In the genomic region with DNA sequence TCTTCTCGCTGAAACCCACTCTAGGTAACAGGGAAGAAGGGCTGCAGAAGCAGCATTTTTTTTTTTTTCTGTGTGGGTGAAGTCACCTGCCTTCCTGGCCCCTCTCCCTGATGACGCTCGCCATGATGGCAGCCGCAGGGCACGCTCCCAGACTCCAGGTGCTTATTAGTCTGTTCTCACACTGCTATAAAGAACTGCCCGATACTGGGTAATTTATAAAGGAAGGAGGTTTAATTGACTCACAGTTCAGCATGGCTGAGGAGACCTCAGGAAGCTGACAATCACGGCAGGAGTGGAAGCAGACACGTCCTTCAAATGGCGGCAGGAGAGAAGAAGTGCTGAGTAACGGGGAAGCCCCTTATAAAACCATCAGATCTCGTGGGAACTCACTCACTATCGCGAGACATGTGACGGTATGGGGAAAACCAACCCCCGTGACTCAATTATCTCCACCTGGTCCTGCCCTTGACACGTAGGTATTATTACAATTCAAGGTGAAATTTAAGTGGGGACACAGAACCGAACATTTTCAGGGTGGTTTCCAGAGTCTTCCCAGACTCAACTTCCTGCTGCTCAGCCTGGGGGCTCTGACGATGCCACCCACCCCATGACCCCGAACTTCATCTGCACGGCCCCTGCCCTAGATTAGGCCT, we compare ENCODE assay signal across 15 cellular contexts. TPM values are rescaled to one million over a fixed set of nuclear protein-coding genes. Genes with fewer than 3 reads are reported as not detected.
DNase-seq lines count a peak whose midpoint lies in the region; ATAC-seq, FAIRE-seq and TF ChIP-seq lines count a peak whose summit lies in the region.
"Had no signal": no experiment of that assay in that cellular context is flagged by ENCODE, and none has a peak within 500 bp of the region (broad histone marks: within the 10 kb centered on the region; RNA-seq: fewer than 3 reads in every experiment).

No MANE protein-coding gene starts in this region.

- H2BK20ac ChIP-seq in H9 (ENCODE audit: low read depth, low read length, poor library complexity, severe bottlenecking): no peak overlapping the region

- intact Hi-C loops in HepG2 (cut with micrococcal nuclease; ENCODE audit: unreplicated experiment) (no loop called here), right lobe of liver (cut with DNase I) (no loop called here)

- no TSS peak for BruUV-seq in HepG2 (replicated peaks; lab: Mats Ljungman, UMichigan)

- H3K36me3 ChIP-seq in HepG2 (replicated peaks in 1 of 2; ENCODE audit: control insufficient read depth in 1 of 2, insufficient read depth in 2 of 2, low read length in 2 of 2) (no peaks in the 10 kb centered on the region), right lobe of liver (no peaks in the 10 kb centered on the region), H7 (replicated peaks; ENCODE audit: control insufficient read depth, insufficient read depth, low read length) (no peaks in the 10 kb centered on the region)

- H2AFZ ChIP-seq in HepG2 (ENCODE audit: low read length) (no peak overlapping the region), H9 (ENCODE audit: low read length) (no peak overlapping the region)

- H3K4me3 ChIP-seq in HepG2 (replicated peaks in 1 of 3; ENCODE audit: insufficient read depth in 1 of 3, low read depth in 2 of 3, low read length in 3 of 3) (no peak overlapping the region), right lobe of liver (no peak overlapping the region), H7 (ENCODE audit: insufficient read depth, low read depth, low read length) (no peak overlapping the region)

- 39% methylated on average over 19 of the region's 20 CpGs for WGBS in HepG2 (ENCODE audit: low lambda C conversion rate)
- 61% methylated on average over 15 of the region's 20 CpGs for WGBS in right lobe of liver (ENCODE audit: insufficient coverage, low coverage, low lambda C conversion rate, missing lambda C conversion rate)
- no CpG with 5 or more reads among the region's 20 CpGs for WGBS in H9 (ENCODE audit: extremely low coverage, insufficient read length, low lambda C conversion rate)

- H3K27me3 ChIP-seq in HepG2 (ENCODE audit: control insufficient read depth in 1 of 2, insufficient read depth in 2 of 2, low read length in 2 of 2) (no peaks in the 10 kb centered on the region; a peak in 1 of 5 replicates), right lobe of liver (no peaks in the 10 kb centered on the region), H9 (ENCODE audit: insufficient read depth, low read length) (no peaks in the 10 kb centered on the region; the same call in 1 of the 2 replicates), H7 (ENCODE audit: control insufficient read depth, insufficient read depth, low read length) (no peaks in the 10 kb centered on the region)

- no peak overlapping the region for H3K4me2 ChIP-seq in HepG2 (ENCODE audit: low read depth, low read length)
- no peak overlapping the region for H3K4me2 ChIP-seq in H9 (ENCODE audit: insufficient read depth, insufficient read length, low read length)

- H4K91ac ChIP-seq in H9 (ENCODE audit: insufficient read length, low read depth, low read length): no peak overlapping the region

- no peak for TF ChIP-seq RAD21 in HepG2 (CRISPR knock-in tag; IDR thresholded peaks at IDR 0.05)

- no peak overlapping the region for H2BK5ac ChIP-seq in H9 (ENCODE audit: insufficient read length, low read length)

- no peak overlapping the region for H2AK5ac ChIP-seq in H9 (ENCODE audit: insufficient read length, low read length)

- H3K79me2 ChIP-seq in HepG2 (ENCODE audit: insufficient read depth, low read length): no peaks in the 10 kb centered on the region
- H3K79me2 ChIP-seq in H9 (ENCODE audit: insufficient read depth, low read length): no peaks in the 10 kb centered on the region

- no peaks in the 10 kb centered on the region for H3K9me3 Mint-ChIP-seq in H9
- H3K9me3 Mint-ChIP-seq: neural crest cell had no signal

- H3K9ac ChIP-seq in HepG2 (ENCODE audit: insufficient read depth, low read depth, low read length) (no peak overlapping the region), H9 (ENCODE audit: extremely low read depth, insufficient read length, low read length) (no peak overlapping the region)

- no peak overlapping the region for H3K18ac ChIP-seq in H9 (ENCODE audit: insufficient read length, low read depth, low read length)

- H2BK15ac ChIP-seq in H9 (ENCODE audit: low read depth, low read length): no peak overlapping the region

- no peaks in the 10 kb centered on the region for H3K79me1 ChIP-seq in H9 (ENCODE audit: insufficient read depth, low read depth, low read length, poor library complexity, severe bottlenecking)

- no peak overlapping the region for H3K4ac ChIP-seq in H9 (ENCODE audit: low read depth, low read length)

- no peak overlapping the region for H3K14ac ChIP-seq in H9 (ENCODE audit: insufficient read depth, low read length)

- H3K4me3 Mint-ChIP-seq in H9: no peak overlapping the region
- H3K4me3 Mint-ChIP-seq: activated naive CD8-positive, alpha-beta T cell; neural crest cell had no signal

- TF ChIP-seq EP300 in HepG2 (IDR thresholded peaks at IDR 0.05; ENCODE audit: low read depth in 2 of 2, low read length in 2 of 2): no peak
- TF ChIP-seq EP300 in HepG2 (CRISPR knock-in tag; IDR thresholded peaks at IDR 0.05; ENCODE audit: borderline replicate concordance): no peak

- TF ChIP-seq POLR2A in HepG2 (IDR thresholded peaks at IDR 0.05; ENCODE audit: insufficient read depth in 1 of 2, low read depth in 2 of 2, low read length in 2 of 2): no peak
- TF ChIP-seq POLR2A in right lobe of liver (IDR thresholded peaks at IDR 0.05): no peak

- FAIRE-seq in HepG2 (lab: Jason Lieb, UNC): no peak

- no peaks in the 10 kb centered on the region for H3K9me3 ChIP-seq in HepG2 (ENCODE audit: low read length)
- no peaks in the 10 kb centered on the region for H3K9me3 ChIP-seq in right lobe of liver
- H3K9me3 ChIP-seq in H9 (ENCODE audit: control insufficient read depth, low read depth, low read length): no peaks in the 10 kb centered on the region

- H2BK12ac ChIP-seq in H9 (ENCODE audit: insufficient read length, low read depth, low read length): no peak overlapping the region

- H3T11ph ChIP-seq in H9 (ENCODE audit: low read length): no peak overlapping the region

- H4K20me1 ChIP-seq in HepG2 (ENCODE audit: insufficient read depth, low read length) (no peaks in the 10 kb centered on the region), H9 (ENCODE audit: control insufficient read depth, insufficient read depth, insufficient read length) (no peaks in the 10 kb centered on the region)

- POLR2A ChIA-PET in HepG2 (lab: Yijun Ruan, JAX): no interaction called here

- no peak overlapping the region for H4K8ac ChIP-seq in H9 (replicated peaks; ENCODE audit: insufficient read length, low read depth, low read length)

- ATAC-seq in HepG2: no peak
- ATAC-seq in right lobe of liver: no peak
- ATAC-seq: HCT116 had no signal

- in situ Hi-C loops in HepG2 (cut with HindIII; ENCODE audit: extremely low pct_ligation_motif_present, low pct_unique_long_range_greater_than_20kb): no loop called here

- CTCF ChIA-PET in HepG2 (lab: Yijun Ruan, JAX; ENCODE audit: low intra/inter-chr PET ratio, low total read pairs): no interaction called here

- H3K27ac ChIP-seq in HepG2 (ENCODE audit: extremely low read length, insufficient read depth, low read length) (no peak overlapping the region), right lobe of liver (no peak overlapping the region), H9 (ENCODE audit: insufficient read length, low read depth, low read length) (no peak overlapping the region)

- no peaks in the 10 kb centered on the region for H3K23me2 ChIP-seq in H9 (ENCODE audit: insufficient read length, low read depth, low read length, poor library complexity, severe bottlenecking)

- no peak for TF ChIP-seq CTCF in HepG2 (CRISPR knock-in tag; IDR thresholded peaks at IDR 0.05)
- no peak for TF ChIP-seq CTCF in right lobe of liver (IDR thresholded peaks at IDR 0.05)
- no peak for TF ChIP-seq CTCF in H9 (conservative IDR thresholded peaks at IDR 0.05)

- H3K23ac ChIP-seq in H9 (ENCODE audit: insufficient read length, low read depth, low read length): no peak overlapping the region

- no peak overlapping the region for H2BK120ac ChIP-seq in H9 (ENCODE audit: low read depth, low read length, poor library complexity, severe bottlenecking)

- no peak overlapping the region for H4K5ac ChIP-seq in H9 (ENCODE audit: insufficient read length, low read depth, low read length)

- no peak overlapping the region for H3K56ac ChIP-seq in H9 (ENCODE audit: insufficient read length, low read depth, low read length)

- H3K4me1 ChIP-seq in HepG2 (ENCODE audit: insufficient read depth, low read length) (no peaks in the 10 kb centered on the region), right lobe of liver (no peaks in the 10 kb centered on the region), H9 (ENCODE audit: insufficient read depth, low read length) (no peaks in the 10 kb centered on the region)

- H3K27me3 Mint-ChIP-seq in H9 (ENCODE audit: low read depth): peaks cover 2% of the 10 kb centered on the region; the same call in 1 of the 2 replicates

- no peaks in the 10 kb centered on the region for H3K36me3 Mint-ChIP-seq in H9 (ENCODE audit: insufficient read depth in 1 of 3, low read depth in 3 of 3)
- H3K36me3 Mint-ChIP-seq: activated naive CD8-positive, alpha-beta T cell had no signal

- peak; percentile 100 for DNase-seq in DMS 273 treated with DMSO at 0.1 percent for 48 hours (lab: John Stamatoyannopoulos, UW)
- no peak for DNase-seq in DMS 273 (lab: John Stamatoyannopoulos, UW; ENCODE audit: unreplicated experiment)
- DNase-seq in HepG2 (ENCODE audit: low spot score): no peak
- no peak for DNase-seq in right lobe of liver
- DNase-seq in NCI-H748 (lab: John Stamatoyannopoulos, UW; ENCODE audit: unreplicated experiment): peak; percentile 59
- DNase-seq in stimulated activated CD8-positive, alpha-beta memory T cell treated with anti-CD3 and anti-CD28 coated beads, Interleukin-4, amount 100 ng/mL, for 48 hours: peak; percentile 31
- DNase-seq in H9: no peak
- no peak for DNase-seq in H7
- DNase-seq: 8988T; activated CD4-positive, alpha-beta T cell treated with anti-CD3 and anti-CD28 coated beads, Interleukin-2, amount 50 U/mL, for 1 hour; trophoblast cell had no signal

- H3K4me1 Mint-ChIP-seq in H9: no peaks in the 10 kb centered on the region
- H3K4me1 Mint-ChIP-seq: neural crest cell had no signal

- no peak overlapping the region for H3K27ac Mint-ChIP-seq in H9
- H3K27ac Mint-ChIP-seq: activated naive CD8-positive, alpha-beta T cell had no signal

RNA-seq across cellular contexts. Expression of a gene that starts 34.9 kb away (rescaled TPM):
- total RNA-seq in HepG2 (2016; rRNA removed; fragmentation: Illumina TruSeq; extraction: Trizol) (3.3 and 3.4 TPM in 2 replicates), right lobe of liver (1 to 10 TPM; 2.5 to 4.7 (median 3.3) TPM), H9 (2021) (11.0 and 12.1 TPM in 2 replicates)
- 1.2 and 1.3 TPM in 2 replicates for total RNA-seq in HepG2 (2016; cell fraction: cytosol; rRNA removed; fragmentation: Illumina TruSeq; extraction: Trizol; ENCODE audit: low read depth)
- 2.9 and 4.0 TPM in 2 replicates for total RNA-seq in HepG2 (2016; cell fraction: insoluble cytoplasmic fraction; rRNA removed; fragmentation: Illumina TruSeq; extraction: Trizol)
- 2.1 and 2.6 TPM in 2 replicates for total RNA-seq in HepG2 (2016; cell fraction: membrane; rRNA removed; fragmentation: Illumina TruSeq; extraction: Trizol)
- 2.7 and 3.3 TPM in 2 replicates for total RNA-seq in HepG2 (2016; cell fraction: nucleus; rRNA removed; fragmentation: Illumina TruSeq; extraction: Trizol)
- 3.7 and 4.8 TPM in 2 replicates for polyA plus RNA-seq in HepG2 (2011; rRNA removed)
- 5.2 and 5.7 TPM in 2 replicates for polyA plus RNA-seq in HepG2 (2011; cell fraction: cytosol; rRNA removed)
- 10.0 and 12.0 TPM in 2 replicates for polyA plus RNA-seq in HepG2 (2011; cell fraction: nucleus; rRNA removed)
- 8.4 and 9.1 TPM in 2 replicates for polyA plus RNA-seq in HepG2 (2012)
- polyA plus RNA-seq in HepG2 (2016; cell fraction: cytosol; fragmentation: Illumina TruSeq; extraction: Trizol; ENCODE audit: low read depth): 1.4 and 1.5 TPM in 2 replicates
- 4.4 and 4.5 TPM in 2 replicates for polyA plus RNA-seq in HepG2 (2016; cell fraction: insoluble cytoplasmic fraction; fragmentation: Illumina TruSeq; extraction: Trizol; ENCODE audit: low read depth)
- polyA plus RNA-seq in HepG2 (2016; cell fraction: membrane; fragmentation: Illumina TruSeq; extraction: Trizol; ENCODE audit: low read depth): 2.4 and 2.7 TPM in 2 replicates
- polyA plus RNA-seq in HepG2 (2016; cell fraction: nucleus; fragmentation: Illumina TruSeq; extraction: Trizol; ENCODE audit: insufficient read depth, low read depth): 5.8 and 6.5 TPM in 2 replicates
- 1.1 and 1.8 TPM in 2 replicates for polyA minus RNA-seq in HepG2 (2011; rRNA and poly(A)+ RNA removed; ENCODE audit: low replicate concordance)
- polyA minus RNA-seq in HepG2 (2011; cell fraction: cytosol; rRNA and poly(A)+ RNA removed): 2.3 and 2.4 TPM in 2 replicates
- 0.62 and 1.0 TPM in 2 replicates for polyA minus RNA-seq in HepG2 (2011; cell fraction: nucleus; rRNA and poly(A)+ RNA removed)
- 2.5 and 3.2 TPM in 2 replicates for total RNA-seq in H7 (2014; rRNA removed; shearing (Covaris generic))
- total RNA-seq: HT-29 had no signal

Comparison
In these comparisons a context has a peak if more than half of its experiments do, and no peak if none do; other contexts are left out.
1. DNase-seq: peak in DMS 273 treated with DMSO at 0.1 percent for 48 hours (single experiment), NCI-H748 (single experiment) and stimulated activated CD8-positive, alpha-beta memory T cell treated with anti-CD3 and anti-CD28 coated beads, Interleukin-4, amount 100 ng/mL, for 48 hours (single experiment); none in DMS 273 (single experiment), HepG2 (single experiment), right lobe of liver (0 of 3), H9 (single experiment) and H7 (single experiment).